In the genomic region with DNA sequence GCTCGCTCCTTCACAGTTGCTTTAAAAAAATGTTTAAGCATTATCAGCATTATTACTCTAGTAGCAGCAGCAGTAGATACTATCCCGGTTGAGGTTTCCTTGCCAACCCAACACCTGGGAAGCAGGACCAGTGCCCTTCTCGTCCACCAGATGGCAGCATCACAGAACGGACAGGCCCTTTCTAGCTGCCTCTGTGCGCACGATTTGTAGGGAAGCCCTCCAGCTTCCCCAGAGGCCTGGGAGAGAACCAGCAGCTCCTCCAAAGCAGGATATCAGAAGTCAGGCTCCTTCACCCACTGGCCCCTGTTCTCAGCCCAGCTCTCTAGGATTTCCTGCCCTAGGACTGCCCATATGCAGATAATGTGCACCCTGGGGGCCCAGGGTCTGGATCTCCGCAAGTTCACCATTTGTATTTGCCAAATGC, we compare ENCODE assay signal across 1 cellular context.
TF ChIP-seq lines count a peak whose summit lies in the region.

No MANE protein-coding gene starts in this region.

TF ChIP-seq in IMR-90, 13 proteins besides CTCF, POLR2A, EP300 and RAD21:
- TF ChIP-seq MAFK (IDR thresholded peaks at IDR 0.05; ENCODE audit: low read depth, low read length) (peak; percentile 40; the same call in 1 of the 2 replicates), RCOR1 (IDR thresholded peaks at IDR 0.05; ENCODE audit: insufficient replicate concordance, low read length) (no peak), SMC3 (IDR thresholded peaks at IDR 0.05; ENCODE audit: low read depth, low read length) (peak; percentile 87)
